In the genomic region with DNA sequence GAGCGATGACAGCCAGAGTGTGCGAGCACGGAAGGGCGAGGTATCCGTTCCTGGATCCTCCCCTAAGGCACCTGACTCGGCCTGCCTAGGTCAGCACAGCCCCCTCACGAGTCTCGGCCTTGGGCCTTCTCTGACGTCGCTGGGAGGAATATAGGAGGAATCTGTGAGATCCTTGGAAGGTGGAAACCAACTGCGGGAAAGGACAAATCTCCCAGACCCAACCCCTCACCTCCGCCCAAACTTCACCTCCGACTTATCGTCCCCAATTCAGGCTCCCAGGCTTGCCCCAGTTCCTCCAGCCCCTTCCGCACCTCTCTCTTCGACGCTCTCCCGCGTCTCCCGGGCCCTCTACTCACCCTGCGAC, we compare ENCODE assay signal across 9 cellular contexts. TPM values are rescaled to one million over a fixed set of nuclear protein-coding genes. Genes with fewer than 3 reads are reported as not detected.
DNase-seq lines count a peak whose midpoint lies in the region; ATAC-seq and TF ChIP-seq lines count a peak whose summit lies in the region.
"Had no signal": no experiment of that assay in that cellular context is flagged by ENCODE, and none has a peak within 500 bp of the region (broad histone marks: within the 10 kb centered on the region; RNA-seq: fewer than 3 reads in every experiment).

No MANE protein-coding gene starts in this region.

- ATAC-seq in HG02588 (IDR thresholded peaks at IDR 0.05; ENCODE audit: unreplicated experiment) (peak; percentile 21), SK-N-SH treated with all-trans-retinoic acid at 6 μM for 48 hours (peak; percentile 48)

- H3K9me3 ChIP-seq in iPS-20b (ENCODE audit: insufficient read depth, low read depth, low read length), result no peaks in the 10 kb centered on the region

- in situ Hi-C loops in astrocyte of the spinal cord (cut with HindIII; ENCODE audit: low sequenced_read_pairs), result no loop called here

- H3K9ac ChIP-seq in iPS-20b (ENCODE audit: low read depth, low read length), result peak overlapping the region; percentile 96

- H3K27ac ChIP-seq in iPS-20b (ENCODE audit: low read length), result peak overlapping the region; percentile 84

- peak; percentile 29 for DNase-seq in Daoy (ENCODE audit: low read depth)
- no peak for DNase-seq in astrocyte of the spinal cord (ENCODE audit: low read depth, low spot score)
- peak; percentile 45 for DNase-seq in stimulated activated CD4-positive, alpha-beta T cell treated with anti-CD3 and anti-CD28 coated beads, Interleukin-15, amount 100 ng/mL, for 24 hours
- DNase-seq in AML-193 (lab: John Stamatoyannopoulos, UW), result no peak
- DNase-seq in OCI-M2 (lab: John Stamatoyannopoulos, UW; ENCODE audit: unreplicated experiment), result no peak

- peaks cover 14% of the 10 kb centered on the region; the same call in 1 of the 2 replicates for H3K4me1 ChIP-seq in iPS-20b (ENCODE audit: insufficient read depth, low read length)

- no peaks in the 10 kb centered on the region for H3K27me3 ChIP-seq in iPS-20b (ENCODE audit: insufficient read depth, low read length)

- TF ChIP-seq CTCF in astrocyte of the spinal cord (IDR thresholded peaks at IDR 0.05; ENCODE audit: low read depth, low read length), result no peak

- H3K4me3 ChIP-seq in astrocyte of the spinal cord (ENCODE audit: low read depth, low read length), result peak overlapping the region; percentile 97
- peak overlapping the region; percentile 97 for H3K4me3 ChIP-seq in iPS-20b (ENCODE audit: low read length)

- H3K36me3 ChIP-seq in iPS-20b (ENCODE audit: insufficient read depth, low read depth, low read length), result peaks cover 40% of the 10 kb centered on the region

TF ChIP-seq in SK-N-SH treated with all-trans-retinoic acid at 6 μM for 48 hours, 23 proteins besides CTCF, POLR2A, EP300 and RAD21:
- no peak for TF ChIP-seq OSR1 (CRISPR knock-in tag; IDR thresholded peaks at IDR 0.05)
- TF ChIP-seq SNAI2 (CRISPR knock-in tag; IDR thresholded peaks at IDR 0.05), result no peak
- TF ChIP-seq ZNF8 (CRISPR knock-in tag; IDR thresholded peaks at IDR 0.05), result no peak
- TF ChIP-seq ZNF70 (CRISPR knock-in tag; IDR thresholded peaks at IDR 0.05), result no peak
- no peak for TF ChIP-seq CSDC2 (CRISPR knock-in tag; IDR thresholded peaks at IDR 0.05)
- TF ChIP-seq, protein P1, sequence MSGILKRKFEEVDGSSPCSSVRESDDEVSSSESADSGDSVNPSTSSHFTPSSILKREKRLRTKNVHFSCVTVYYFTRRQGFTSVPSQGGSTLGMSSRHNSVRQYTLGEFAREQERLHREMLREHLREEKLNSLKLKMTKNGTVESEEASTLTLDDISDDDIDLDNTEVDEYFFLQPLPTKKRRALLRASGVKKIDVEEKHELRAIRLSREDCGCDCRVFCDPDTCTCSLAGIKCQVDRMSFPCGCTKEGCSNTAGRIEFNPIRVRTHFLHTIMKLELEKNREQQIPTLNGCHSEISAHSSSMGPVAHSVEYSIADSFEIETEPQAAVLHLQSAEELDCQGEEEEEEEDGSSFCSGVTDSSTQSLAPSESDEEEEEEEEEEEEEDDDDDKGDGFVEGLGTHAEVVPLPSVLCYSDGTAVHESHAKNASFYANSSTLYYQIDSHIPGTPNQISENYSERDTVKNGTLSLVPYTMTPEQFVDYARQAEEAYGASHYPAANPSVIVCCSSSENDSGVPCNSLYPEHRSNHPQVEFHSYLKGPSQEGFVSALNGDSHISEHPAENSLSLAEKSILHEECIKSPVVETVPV (CRISPR knock-in tag; IDR thresholded peaks at IDR 0.05), result no peak
- TF ChIP-seq, protein P2, sequence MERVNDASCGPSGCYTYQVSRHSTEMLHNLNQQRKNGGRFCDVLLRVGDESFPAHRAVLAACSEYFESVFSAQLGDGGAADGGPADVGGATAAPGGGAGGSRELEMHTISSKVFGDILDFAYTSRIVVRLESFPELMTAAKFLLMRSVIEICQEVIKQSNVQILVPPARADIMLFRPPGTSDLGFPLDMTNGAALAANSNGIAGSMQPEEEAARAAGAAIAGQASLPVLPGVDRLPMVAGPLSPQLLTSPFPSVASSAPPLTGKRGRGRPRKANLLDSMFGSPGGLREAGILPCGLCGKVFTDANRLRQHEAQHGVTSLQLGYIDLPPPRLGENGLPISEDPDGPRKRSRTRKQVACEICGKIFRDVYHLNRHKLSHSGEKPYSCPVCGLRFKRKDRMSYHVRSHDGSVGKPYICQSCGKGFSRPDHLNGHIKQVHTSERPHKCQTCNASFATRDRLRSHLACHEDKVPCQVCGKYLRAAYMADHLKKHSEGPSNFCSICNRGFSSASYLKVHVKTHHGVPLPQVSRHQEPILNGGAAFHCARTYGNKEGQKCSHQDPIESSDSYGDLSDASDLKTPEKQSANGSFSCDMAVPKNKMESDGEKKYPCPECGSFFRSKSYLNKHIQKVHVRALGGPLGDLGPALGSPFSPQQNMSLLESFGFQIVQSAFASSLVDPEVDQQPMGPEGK (CRISPR knock-in tag; IDR thresholded peaks at IDR 0.05; ENCODE audit: borderline replicate concordance), result no peak
- TF ChIP-seq ISL1 (CRISPR knock-in tag; IDR thresholded peaks at IDR 0.05), result no peak
- TF ChIP-seq ARNTL (CRISPR knock-in tag; IDR thresholded peaks at IDR 0.05; ENCODE audit: borderline replicate concordance, low read depth), result no peak
- TF ChIP-seq ZNF565 (CRISPR knock-in tag; conservative IDR thresholded peaks at IDR 0.05; ENCODE audit: low read depth), result no peak
- no peak for TF ChIP-seq RARB (CRISPR knock-in tag; IDR thresholded peaks at IDR 0.05)
- TF ChIP-seq GLIS3 (CRISPR knock-in tag; IDR thresholded peaks at IDR 0.05), result no peak
- TF ChIP-seq, protein P3, sequence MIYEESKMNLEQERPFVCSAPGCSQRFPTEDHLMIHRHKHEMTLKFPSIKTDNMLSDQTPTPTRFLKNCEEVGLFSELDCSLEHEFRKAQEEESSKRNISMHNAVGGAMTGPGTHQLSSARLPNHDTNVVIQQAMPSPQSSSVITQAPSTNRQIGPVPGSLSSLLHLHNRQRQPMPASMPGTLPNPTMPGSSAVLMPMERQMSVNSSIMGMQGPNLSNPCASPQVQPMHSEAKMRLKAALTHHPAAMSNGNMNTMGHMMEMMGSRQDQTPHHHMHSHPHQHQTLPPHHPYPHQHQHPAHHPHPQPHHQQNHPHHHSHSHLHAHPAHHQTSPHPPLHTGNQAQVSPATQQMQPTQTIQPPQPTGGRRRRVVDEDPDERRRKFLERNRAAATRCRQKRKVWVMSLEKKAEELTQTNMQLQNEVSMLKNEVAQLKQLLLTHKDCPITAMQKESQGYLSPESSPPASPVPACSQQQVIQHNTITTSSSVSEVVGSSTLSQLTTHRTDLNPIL (CRISPR knock-in tag; IDR thresholded peaks at IDR 0.05; ENCODE audit: low read depth), result no peak
- TF ChIP-seq ESRRG (CRISPR knock-in tag; IDR thresholded peaks at IDR 0.05), result no peak
- TF ChIP-seq PPARA (CRISPR knock-in tag; IDR thresholded peaks at IDR 0.05; ENCODE audit: borderline replicate concordance), result no peak
- no peak for TF ChIP-seq ZFP3 (CRISPR knock-in tag; IDR thresholded peaks at IDR 0.05)
- no peak for TF ChIP-seq BACH2 (CRISPR knock-in tag; IDR thresholded peaks at IDR 0.05; ENCODE audit: borderline replicate concordance)
- TF ChIP-seq, protein P4, sequence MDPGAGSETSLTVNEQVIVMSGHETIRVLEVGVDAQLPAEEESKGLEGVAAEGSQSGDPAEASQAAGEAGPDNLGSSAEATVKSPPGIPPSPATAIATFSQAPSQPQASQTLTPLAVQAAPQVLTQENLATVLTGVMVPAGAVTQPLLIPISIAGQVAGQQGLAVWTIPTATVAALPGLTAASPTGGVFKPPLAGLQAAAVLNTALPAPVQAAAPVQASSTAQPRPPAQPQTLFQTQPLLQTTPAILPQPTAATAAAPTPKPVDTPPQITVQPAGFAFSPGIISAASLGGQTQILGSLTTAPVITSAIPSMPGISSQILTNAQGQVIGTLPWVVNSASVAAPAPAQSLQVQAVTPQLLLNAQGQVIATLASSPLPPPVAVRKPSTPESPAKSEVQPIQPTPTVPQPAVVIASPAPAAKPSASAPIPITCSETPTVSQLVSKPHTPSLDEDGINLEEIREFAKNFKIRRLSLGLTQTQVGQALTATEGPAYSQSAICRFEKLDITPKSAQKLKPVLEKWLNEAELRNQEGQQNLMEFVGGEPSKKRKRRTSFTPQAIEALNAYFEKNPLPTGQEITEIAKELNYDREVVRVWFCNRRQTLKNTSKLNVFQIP (CRISPR knock-in tag; IDR thresholded peaks at IDR 0.05; ENCODE audit: borderline replicate concordance, low read depth), result no peak
- TF ChIP-seq ZC3H10 (CRISPR knock-in tag; IDR thresholded peaks at IDR 0.05), result no peak

RNA-seq across cellular contexts. Expression of a gene that starts 0.5 kb away (rescaled TPM):
- total RNA-seq in Daoy (2014; rRNA removed; shearing (Covaris generic)), result 102 and 125 TPM in 2 replicates

RNA-seq across cellular contexts. Expression of a gene that starts 4.3 kb away (rescaled TPM):
- 0.40 and 1.5 TPM in 2 replicates for total RNA-seq in Daoy (2014; rRNA removed; shearing (Covaris generic))
- total RNA-seq: NCI-H460 had no signal

RNA-seq across cellular contexts. Expression of a gene that starts 10.8 kb away (rescaled TPM):
- not detected in 2 replicates for total RNA-seq in Daoy (2014; rRNA removed; shearing (Covaris generic))
- total RNA-seq: NCI-H460 had no signal

RNA-seq across cellular contexts. Expression of a gene that starts 14.0 kb away (rescaled TPM):
- not detected in 2 replicates for total RNA-seq in Daoy (2014; rRNA removed; shearing (Covaris generic))

RNA-seq across cellular contexts. Expression of a gene that starts 25.3 kb away (rescaled TPM):
- 77.0 and 92.7 TPM in 2 replicates for total RNA-seq in Daoy (2014; rRNA removed; shearing (Covaris generic))

Comparison
In these comparisons a context has a peak if more than half of its experiments do, and no peak if none do; other contexts are left out.
1. DNase-seq: peak in Daoy (single experiment) and stimulated activated CD4-positive, alpha-beta T cell treated with anti-CD3 and anti-CD28 coated beads, Interleukin-15, amount 100 ng/mL, for 24 hours (single experiment); none in astrocyte of the spinal cord (single experiment), AML-193 (0 of 2) and OCI-M2 (single experiment).